Comparison of ENCODE assay signal across 14 cellular contexts in the genomic region with DNA sequence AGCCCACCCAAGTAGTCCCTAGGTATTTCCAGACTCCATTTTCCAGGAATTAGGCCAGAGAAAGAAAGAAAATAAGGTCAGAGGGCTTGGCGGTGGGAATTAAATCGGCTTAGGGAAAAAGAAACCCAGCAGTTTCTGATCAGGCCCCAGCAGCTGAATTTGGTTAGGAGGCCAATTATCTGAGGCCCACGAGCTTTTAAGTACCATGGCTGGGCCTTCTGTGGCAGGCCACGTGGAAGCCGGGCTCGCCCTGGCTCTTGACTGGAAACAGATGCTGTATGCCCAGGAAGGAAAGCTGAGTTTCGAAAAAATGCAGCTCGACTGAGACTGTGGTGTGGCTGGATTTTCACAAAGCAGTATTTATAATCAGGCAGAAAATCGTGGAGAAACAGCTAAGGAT.
DNase-seq lines count a peak whose midpoint lies in the region; ATAC-seq and TF ChIP-seq lines count a peak whose summit lies in the region.
"Had no signal": no experiment of that assay in that cellular context is flagged by ENCODE, and none has a peak within 500 bp of the region (broad histone marks: within the 10 kb centered on the region; RNA-seq: fewer than 3 reads in every experiment).

No MANE protein-coding gene starts in this region.

- no peaks in the 10 kb centered on the region for H3K36me3 ChIP-seq in ACC112 (ENCODE audit: insufficient read depth, low read length)
- no peaks in the 10 kb centered on the region for H3K36me3 ChIP-seq in endodermal cell (ENCODE audit: control insufficient read depth, insufficient read depth, low read length)
- H3K36me3 ChIP-seq: neutrophil had no signal

- no peaks in the 10 kb centered on the region for H3K79me2 ChIP-seq in ACC112 (ENCODE audit: control insufficient read depth, insufficient read depth, low read length, unreplicated experiment)

- H3K36me3 Mint-ChIP-seq in endodermal cell (ENCODE audit: low read depth) (no peaks in the 10 kb centered on the region), nephron (ENCODE audit: low read depth) (peaks cover 3% of the 10 kb centered on the region)

- no peak overlapping the region for H3K27ac ChIP-seq in ACC112 (ENCODE audit: low read depth, low read length)
- H3K27ac ChIP-seq in endodermal cell (ENCODE audit: low read depth, low read length) = no peak overlapping the region
- H3K27ac ChIP-seq: C4-2B, KMS-11, neutrophil had no signal

- H3K27me3 Mint-ChIP-seq in endodermal cell (ENCODE audit: insufficient read depth) (no peaks in the 10 kb centered on the region), nephron (ENCODE audit: low read depth) (no peaks in the 10 kb centered on the region)

- no peak overlapping the region for H3K9ac ChIP-seq in endodermal cell (ENCODE audit: extremely low read depth, low read length, poor library complexity, severe bottlenecking)
- H3K9ac ChIP-seq: KMS-11 had no signal

- 88 to 97% methylated on average over 8 to 9 of the region's 9 CpGs for WGBS in endodermal cell (ENCODE audit: insufficient coverage in 1 of 2, insufficient read length in 1 of 2), 2 experiments

- peaks cover 2% of the 10 kb centered on the region for H3K9me3 ChIP-seq in endodermal cell (ENCODE audit: control insufficient read depth, low read length)
- H3K9me3 ChIP-seq: neutrophil had no signal

- H3K4me1 Mint-ChIP-seq in endodermal cell (peaks cover 15% of the 10 kb centered on the region), nephron (peaks cover 41% of the 10 kb centered on the region)

- peak overlapping the region; percentile 84 for H2AFZ ChIP-seq in ACC112 (ENCODE audit: low read length, unreplicated experiment)

- H3K4me1 ChIP-seq in ACC112 (ENCODE audit: control insufficient read depth, insufficient read depth, low read length, unreplicated experiment) (peaks cover 14% of the 10 kb centered on the region), endodermal cell (ENCODE audit: control insufficient read depth, insufficient read depth, low read length) (peaks cover 4% of the 10 kb centered on the region)

- H3K27me3 ChIP-seq in ACC112 (ENCODE audit: insufficient read depth, low read length) (no peaks in the 10 kb centered on the region), endodermal cell (ENCODE audit: control insufficient read depth, insufficient read depth, low read length, poor library complexity, severe bottlenecking) (no peaks in the 10 kb centered on the region)
- H3K27me3 ChIP-seq: neutrophil had no signal

- DNase-seq in NCI-H2171 (lab: John Stamatoyannopoulos, UW) (peak; percentile 24), endodermal cell (peak; percentile 23), HK-2 (ENCODE audit: unreplicated experiment) (no peak)
- DNase-seq: activated T-cell treated with anti-CD3 and anti-CD28 coated beads for 4 hours, NCI-H510A, T1000 had no signal

- H3K4me3 ChIP-seq in ACC112 (ENCODE audit: low read depth, low read length) = no peak overlapping the region
- no peak overlapping the region for H3K4me3 ChIP-seq in endodermal cell (ENCODE audit: low read length)

- TF ChIP-seq CTCF in endodermal cell (conservative IDR thresholded peaks at IDR 0.05) = no peak
- TF ChIP-seq CTCF in nephron (IDR thresholded peaks at IDR 0.05; ENCODE audit: unreplicated experiment in 3 of 3) = no peak

- ATAC-seq in GM21825 (IDR thresholded peaks at IDR 0.05; ENCODE audit: unreplicated experiment) = no peak
- no peak for ATAC-seq in HG03457 (IDR thresholded peaks at IDR 0.05; ENCODE audit: unreplicated experiment)
- no peak for ATAC-seq in HG03565 (IDR thresholded peaks at IDR 0.05; ENCODE audit: unreplicated experiment)

- no peaks in the 10 kb centered on the region for H3K9me3 Mint-ChIP-seq in endodermal cell
- H3K9me3 Mint-ChIP-seq in nephron = peaks cover 7% of the 10 kb centered on the region

- H3K27ac Mint-ChIP-seq in endodermal cell (no peak overlapping the region), nephron (peak overlapping the region; percentile 23 to 80 (median 63))

- H3K4me3 Mint-ChIP-seq in endodermal cell = no peak overlapping the region
- peak overlapping the region in 1 of 3 experiments; percentile 26 for H3K4me3 Mint-ChIP-seq in nephron
